Comparison of ENCODE assay signal across 29 cellular contexts in the genomic region with DNA sequence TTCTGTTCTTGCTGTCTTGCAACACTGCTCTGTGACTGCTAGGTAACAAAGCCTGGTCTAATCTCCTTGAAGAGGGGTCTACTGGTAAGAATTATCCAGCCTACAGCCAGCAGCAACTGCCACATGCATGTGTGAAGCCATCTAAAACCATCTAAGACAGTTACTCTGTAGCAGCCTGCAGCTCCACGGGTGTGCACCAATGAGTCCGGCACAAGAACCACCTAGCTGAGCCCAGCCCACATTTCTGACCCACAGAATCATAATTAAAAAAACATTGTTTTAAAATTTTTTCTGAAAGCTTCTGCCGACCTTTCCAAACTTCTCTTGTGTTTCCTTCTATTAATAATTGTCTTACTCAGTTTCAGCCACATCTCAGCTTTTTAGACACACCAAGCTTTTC.
"Had no signal": no experiment of that assay in that cellular context is flagged by ENCODE, and none has a peak within 500 bp of the region (broad histone marks: within the 10 kb centered on the region; RNA-seq: fewer than 3 reads in every experiment).

No MANE protein-coding gene starts in this region.

- H3K4me3 ChIP-seq: stomach, suprapubic skin, testis, thoracic aorta, thyroid gland, tibial artery, tibial nerve, transverse colon, upper lobe of left lung, upper lobe of right lung, uterus, vagina had no signal

- H3K36me3 ChIP-seq: stomach, suprapubic skin, thoracic aorta, thyroid gland, tibial artery, tibial nerve, transverse colon, upper lobe of left lung, upper lobe of right lung, uterus, vagina had no signal

- H3K27me3 Mint-ChIP-seq: stimulated activated memory B cell treated with anti-CD40 and anti-IgM and Interleukin-4, amounts not matched to agents 10 μg/mL and 1 μg/mL and 100 μg/mL, for 72 hours; stimulated activated naive CD8-positive, alpha-beta T cell treated with anti-CD3 and anti-CD28 coated beads, Interleukin-15, amount 100 ng/mL, for 72 hours; stimulated activated naive CD8-positive, alpha-beta T cell treated with anti-CD3 and anti-CD28 coated beads, Interleukin-15, Interleukin-2, amounts not matched to agents 100 ng/mL and 50 ng/mL, for 24 hours had no signal

- H3K9me3 ChIP-seq: suprapubic skin, testis, thoracic aorta, thyroid gland, transverse colon, upper lobe of right lung, uterus, vagina had no signal

- H3K27ac Mint-ChIP-seq: stimulated activated effector memory CD8-positive, alpha-beta T cell treated with anti-CD3 and anti-CD28 coated beads, Interleukin-12 subunit alpha, Interleukin-12 subunit beta, amount 100 ng/mL, for 72 hours; stimulated activated memory B cell treated with anti-CD40 and anti-IgM and Interleukin-4, amounts not matched to agents 10 μg/mL and 1 μg/mL and 100 μg/mL, for 72 hours; stimulated activated naive B cell treated with anti-CD40 and anti-IgM and Interleukin-4, amounts not matched to agents 10 μg/mL and 1 μg/mL and 100 μg/mL, for 72 hours; stimulated activated naive CD8-positive, alpha-beta T cell treated with anti-CD3 and anti-CD28 coated beads, Interleukin-15, amount 100 ng/mL, for 72 hours; stimulated activated naive CD8-positive, alpha-beta T cell treated with anti-CD3 and anti-CD28 coated beads, Interleukin-15, Interleukin-2, amounts not matched to agents 100 ng/mL and 50 ng/mL, for 24 hours; type B pancreatic cell had no signal

- DNase-seq: stimulated activated CD4-positive, alpha-beta T cell treated with anti-CD3 and anti-CD28 coated beads, Interleukin-2, amount 100 ng/mL, for 48 hours; stimulated activated CD4-positive, alpha-beta T cell treated with anti-CD3 and anti-CD28 coated beads, Interleukin-4, amount 100 ng/mL, for 1 hour; stimulated activated CD4-positive, alpha-beta T cell treated with anti-CD3 and anti-CD28 coated beads, Interleukin-4, amount 100 ng/mL, for 24 hours; stimulated activated CD4-positive, alpha-beta T cell treated with anti-CD3 and anti-CD28 coated beads, Interleukin-4, amount 100 ng/mL, for 4 hours; stimulated activated CD8-positive, alpha-beta memory T cell treated with anti-CD3 and anti-CD28 coated beads, Interleukin-4, amount 100 ng/mL, for 48 hours; stimulated activated naive B cell treated with anti-CD40 and anti-IgM and Interleukin-4, amounts not matched to agents 10 μg/mL and 1 μg/mL and 100 μg/mL, for 72 hours; stimulated activated naive CD4-positive, alpha-beta T cell; stimulated activated naive CD4-positive, alpha-beta T cell treated with Interleukin-2 at 50 U/mL for 16 hours; stimulated activated naive CD8-positive, alpha-beta T cell treated with anti-CD3 and anti-CD28 coated beads, Interleukin-15, amount 100 ng/mL, for 72 hours; stimulated activated naive CD8-positive, alpha-beta T cell treated with anti-CD3 and anti-CD28 coated beads, Interleukin-15, Interleukin-2, amounts not matched to agents 100 U/mL and 50 U/mL, for 24 hours; stomach; substantia nigra; testis; thyroid gland; tibial artery; transverse colon; trophoblast cell; upper lobe of left lung; upper lobe of right lung; uterus had no signal

- H3K36me3 Mint-ChIP-seq: stimulated activated effector memory CD8-positive, alpha-beta T cell treated with anti-CD3 and anti-CD28 coated beads, Interleukin-12 subunit alpha, Interleukin-12 subunit beta, amount 100 ng/mL, for 72 hours; stimulated activated memory B cell treated with anti-CD40 and anti-IgM and Interleukin-4, amounts not matched to agents 10 μg/mL and 1 μg/mL and 100 μg/mL, for 72 hours; stimulated activated naive B cell treated with anti-CD40 and anti-IgM and Interleukin-4, amounts not matched to agents 10 μg/mL and 1 μg/mL and 100 μg/mL, for 72 hours; type B pancreatic cell had no signal

- FAIRE-seq: urothelium cell line had no signal

- H3K4me1 Mint-ChIP-seq: stimulated activated effector memory CD8-positive, alpha-beta T cell treated with anti-CD3 and anti-CD28 coated beads, Interleukin-12 subunit alpha, Interleukin-12 subunit beta, amount 100 ng/mL, for 72 hours; stimulated activated memory B cell treated with anti-CD40 and anti-IgM and Interleukin-4, amounts not matched to agents 10 μg/mL and 1 μg/mL and 100 μg/mL, for 72 hours; stimulated activated naive B cell treated with anti-CD40 and anti-IgM and Interleukin-4, amounts not matched to agents 10 μg/mL and 1 μg/mL and 100 μg/mL, for 72 hours; stimulated activated naive CD8-positive, alpha-beta T cell treated with anti-CD3 and anti-CD28 coated beads, Interleukin-15, amount 100 ng/mL, for 72 hours had no signal

- H3K27ac ChIP-seq: stomach, suprapubic skin, testis, thoracic aorta, thyroid gland, tibial artery, tibial nerve, transverse colon, upper lobe of left lung, upper lobe of right lung, uterus, vagina had no signal

- H3K27me3 ChIP-seq: stomach, suprapubic skin, testis, thyroid gland, tibial artery, tibial nerve, transverse colon, upper lobe of left lung, upper lobe of right lung, uterus, vagina had no signal

- ATAC-seq: stimulated activated effector memory CD8-positive, alpha-beta T cell treated with anti-CD3 and anti-CD28 coated beads, Interleukin-12 subunit alpha, Interleukin-12 subunit beta, amount 100 ng/mL, for 72 hours; stimulated activated memory B cell treated with anti-CD40 and anti-IgM and Interleukin-4, amounts not matched to agents 10 μg/mL and 1 μg/mL and 100 μg/mL, for 72 hours; stimulated activated naive B cell treated with anti-CD40 and anti-IgM and Interleukin-4, amounts not matched to agents 10 μg/mL and 1 μg/mL and 100 μg/mL, for 72 hours; stimulated activated naive CD8-positive, alpha-beta T cell treated with anti-CD3 and anti-CD28 coated beads, Interleukin-15, amount 100 ng/mL, for 72 hours; stimulated activated naive CD8-positive, alpha-beta T cell treated with anti-CD3 and anti-CD28 coated beads, Interleukin-15, Interleukin-2, amounts not matched to agents 100 U/mL and 50 U/mL, for 24 hours; upper lobe of right lung had no signal

- H3K4me1 ChIP-seq: stomach, suprapubic skin, testis, thyroid gland, tibial artery, tibial nerve, transverse colon, upper lobe of left lung, upper lobe of right lung, uterus, vagina had no signal

- H3K9me3 Mint-ChIP-seq: stimulated activated effector memory CD8-positive, alpha-beta T cell treated with anti-CD3 and anti-CD28 coated beads, Interleukin-12 subunit alpha, Interleukin-12 subunit beta, amount 100 ng/mL, for 72 hours had no signal

- H3K4me3 Mint-ChIP-seq: stimulated activated effector memory CD8-positive, alpha-beta T cell treated with anti-CD3 and anti-CD28 coated beads, Interleukin-12 subunit alpha, Interleukin-12 subunit beta, amount 100 ng/mL, for 72 hours; stimulated activated memory B cell treated with anti-CD40 and anti-IgM and Interleukin-4, amounts not matched to agents 10 μg/mL and 1 μg/mL and 100 μg/mL, for 72 hours; stimulated activated naive B cell treated with anti-CD40 and anti-IgM and Interleukin-4, amounts not matched to agents 10 μg/mL and 1 μg/mL and 100 μg/mL, for 72 hours; stimulated activated naive CD8-positive, alpha-beta T cell treated with anti-CD3 and anti-CD28 coated beads, Interleukin-15, amount 100 ng/mL, for 72 hours; stimulated activated naive CD8-positive, alpha-beta T cell treated with anti-CD3 and anti-CD28 coated beads, Interleukin-15, Interleukin-2, amounts not matched to agents 100 ng/mL and 50 ng/mL, for 24 hours; type B pancreatic cell had no signal
